ENCODE assay signal across 1 cellular context in genomic region chr16:24826817-24827566, GRCh38.
TF ChIP-seq lines count a peak whose summit lies in the region.

No MANE protein-coding gene starts in this region.

TF ChIP-seq in GM23338, 12 proteins besides CTCF, POLR2A, EP300 and RAD21 (continued from another document):
- TF ChIP-seq ZNF462 (CRISPR knock-in tag; IDR thresholded peaks at IDR 0.05), result no peak
